ENCODE assay signal across 30 cellular contexts in genomic region chr2:140657657-140658056, GRCh38.
DNase-seq lines count a peak whose midpoint lies in the region; ATAC-seq and TF ChIP-seq lines count a peak whose summit lies in the region.
"Had no signal": no experiment of that assay in that cellular context is flagged by ENCODE, and none has a peak within 500 bp of the region (broad histone marks: within the 10 kb centered on the region; RNA-seq: fewer than 3 reads in every experiment).

No MANE protein-coding gene starts in this region.

- H3K27me3 ChIP-seq in adipocyte (replicated peaks; ENCODE audit: control insufficient read depth, insufficient read depth, low read length) (no peaks in the 10 kb centered on the region), right cardiac atrium (ENCODE audit: control insufficient read depth, insufficient read depth) (no peaks in the 10 kb centered on the region)
- H3K27me3 ChIP-seq: adrenal gland, esophagus muscularis mucosa, neutrophil, vagina had no signal

- H3K27ac ChIP-seq in 22Rv1 (peak overlapping the region; percentile 69), right cardiac atrium (ENCODE audit: low read length) (no peak overlapping the region)
- H3K27ac ChIP-seq: adrenal gland, coronary artery, esophagus muscularis mucosa, left ventricle myocardium inferior, neutrophil, RWPE1, skin epidermis, vagina had no signal

- H3K36me3 ChIP-seq in adipocyte (ENCODE audit: control insufficient read depth, insufficient read depth, low read length, severe bottlenecking): no peaks in the 10 kb centered on the region
- H3K36me3 ChIP-seq: adrenal gland, esophagus muscularis mucosa, left ventricle myocardium inferior, neutrophil, vagina had no signal

- H3K27me3 Mint-ChIP-seq in mesothelial cell of epicardium (ENCODE audit: low read depth): no peaks in the 10 kb centered on the region
- no peaks in the 10 kb centered on the region for H3K27me3 Mint-ChIP-seq in activated CD4-positive, alpha-beta memory T cell treated with anti-CD3 and anti-CD28 coated beads for 36 hours
- H3K27me3 Mint-ChIP-seq: activated CD4-positive, alpha-beta T cell treated with anti-CD3 and anti-CD28 coated beads, Interleukin-2, amount 10 ng/mL, durations not matched to agents 24 days and 14 days; naive B cell; stimulated activated naive CD8-positive, alpha-beta T cell treated with anti-CD3 and anti-CD28 coated beads, Interleukin-15, amount 100 ng/mL, for 72 hours had no signal

- H3K27ac Mint-ChIP-seq in mesothelial cell of epicardium: no peak overlapping the region
- no peak overlapping the region for H3K27ac Mint-ChIP-seq in activated CD4-positive, alpha-beta memory T cell treated with anti-CD3 and anti-CD28 coated beads for 36 hours
- H3K27ac Mint-ChIP-seq: activated CD4-positive, alpha-beta T cell treated with anti-CD3 and anti-CD28 coated beads, Interleukin-2, amount 10 ng/mL, durations not matched to agents 24 days and 14 days; endodermal cell; immature natural killer cell; naive B cell; stimulated activated naive CD8-positive, alpha-beta T cell treated with anti-CD3 and anti-CD28 coated beads, Interleukin-15, amount 100 ng/mL, for 72 hours; T-helper 2 cell treated with Interferon-gamma antibody and Interleukin-4, amounts not matched to agents 5 μg/mL and 100 μg/mL, for 36 hours had no signal

- H3K4me1 Mint-ChIP-seq in mesothelial cell of epicardium: peaks cover 14% of the 10 kb centered on the region
- H3K4me1 Mint-ChIP-seq in activated CD4-positive, alpha-beta memory T cell treated with anti-CD3 and anti-CD28 coated beads for 36 hours (ENCODE audit: low read depth): no peaks in the 10 kb centered on the region
- H3K4me1 Mint-ChIP-seq: activated CD4-positive, alpha-beta T cell treated with anti-CD3 and anti-CD28 coated beads, Interleukin-2, amount 10 ng/mL, durations not matched to agents 24 days and 14 days; endodermal cell; immature natural killer cell; naive B cell; stimulated activated naive CD8-positive, alpha-beta T cell treated with anti-CD3 and anti-CD28 coated beads, Interleukin-15, amount 100 ng/mL, for 72 hours had no signal

- H3K9ac ChIP-seq in adipocyte (ENCODE audit: low read length): no peak overlapping the region

- H3K9me3 Mint-ChIP-seq in mesothelial cell of epicardium: peaks cover 4% of the 10 kb centered on the region
- H3K9me3 Mint-ChIP-seq in activated CD4-positive, alpha-beta memory T cell treated with anti-CD3 and anti-CD28 coated beads for 36 hours: peaks cover 7% of the 10 kb centered on the region
- H3K9me3 Mint-ChIP-seq: activated CD4-positive, alpha-beta T cell treated with anti-CD3 and anti-CD28 coated beads, Interleukin-2, amount 10 ng/mL, durations not matched to agents 24 days and 14 days; endodermal cell; stimulated activated naive CD8-positive, alpha-beta T cell treated with anti-CD3 and anti-CD28 coated beads, Interleukin-15, amount 100 ng/mL, for 72 hours had no signal

- no peaks in the 10 kb centered on the region for H3K36me3 Mint-ChIP-seq in mesothelial cell of epicardium
- no peaks in the 10 kb centered on the region for H3K36me3 Mint-ChIP-seq in activated CD4-positive, alpha-beta memory T cell treated with anti-CD3 and anti-CD28 coated beads for 36 hours
- H3K36me3 Mint-ChIP-seq: immature natural killer cell, naive B cell had no signal

- DNase-seq in NCI-H460 (ENCODE audit: extremely low read depth, low read depth) (peak; percentile 24), adipocyte (ENCODE audit: low read depth) (peak; percentile 51), fibroblast of pulmonary artery (ENCODE audit: low read depth) (peak; percentile 66), right cardiac atrium (no peak), mesothelial cell of epicardium (ENCODE audit: low spot score in 2 of 2, unreplicated experiment in 2 of 2) (no peak), NCI-H1417 treated with DMSO at 0.1 percent for 48 hours (lab: John Stamatoyannopoulos, UW) (no peak)
- DNase-seq in activated CD4-positive, alpha-beta memory T cell treated with anti-CD3 and anti-CD28 coated beads for 36 hours: no peak
- DNase-seq: activated CD4-positive, alpha-beta T cell treated with anti-CD3 and anti-CD28 coated beads, Interleukin-2, amount 10 ng/mL, durations not matched to agents 24 days and 14 days; activated naive CD4-positive, alpha-beta T cell; activated T-cell treated with anti-CD3 and anti-CD28 coated beads, Interleukin-2, amount 50 U/mL, for 4 hours; adrenal gland; endodermal cell; GDM1; hypothalamus; immature natural killer cell; left ventricle myocardium inferior; naive B cell; NCI-H1048; NCI-H1694 treated with DMSO at 0.1 percent for 48 hours; NCI-H526 treated with DMSO at 0.1 percent for 48 hours; stimulated activated CD8-positive, alpha-beta memory T cell treated with anti-CD3 and anti-CD28 coated beads, Interleukin-4, amount 100 ng/mL, for 48 hours; stimulated activated naive CD8-positive, alpha-beta T cell treated with anti-CD3 and anti-CD28 coated beads, Interleukin-15, amount 100 ng/mL, for 72 hours had no signal

- ATAC-seq in right cardiac atrium: no peak
- ATAC-seq: activated T-cell treated with anti-CD3 and anti-CD28 coated beads, Interleukin-2, amount 50 U/mL, for 4 hours; stimulated activated naive CD8-positive, alpha-beta T cell treated with anti-CD3 and anti-CD28 coated beads, Interleukin-15, amount 100 ng/mL, for 72 hours had no signal

- H3K4me3 ChIP-seq in adipocyte (ENCODE audit: low read length) (no peak overlapping the region), fibroblast of pulmonary artery (replicated peaks; ENCODE audit: low read depth, low read length) (no peak overlapping the region), right cardiac atrium (ENCODE audit: low read length) (no peak overlapping the region)
- H3K4me3 ChIP-seq: adrenal gland, coronary artery, esophagus muscularis mucosa, left ventricle myocardium inferior, skin epidermis, vagina had no signal

- 63% methylated on average over 2 of the region's 2 CpGs for WGBS in right cardiac atrium

- intact Hi-C loops in right cardiac atrium (cut with DNase I): no loop called here
- intact Hi-C loops in activated CD4-positive, alpha-beta memory T cell treated with anti-CD3 and anti-CD28 coated beads for 36 hours (cut with micrococcal nuclease): no loop called here

- H3K4me3 Mint-ChIP-seq in mesothelial cell of epicardium: no peak overlapping the region
- no peak overlapping the region for H3K4me3 Mint-ChIP-seq in activated CD4-positive, alpha-beta memory T cell treated with anti-CD3 and anti-CD28 coated beads for 36 hours
- H3K4me3 Mint-ChIP-seq: activated CD4-positive, alpha-beta T cell treated with anti-CD3 and anti-CD28 coated beads, Interleukin-2, amount 10 ng/mL, durations not matched to agents 24 days and 14 days; activated T-cell treated with anti-CD3 and anti-CD28 coated beads, Interleukin-2, amount 50 U/mL, for 4 hours; endodermal cell; immature natural killer cell; naive B cell; stimulated activated naive CD8-positive, alpha-beta T cell treated with anti-CD3 and anti-CD28 coated beads, Interleukin-15, amount 100 ng/mL, for 72 hours; T-helper 2 cell treated with Interferon-gamma antibody and Interleukin-4, amounts not matched to agents 5 μg/mL and 100 μg/mL, for 36 hours had no signal

- CTCF ChIA-PET in activated CD4-positive, alpha-beta memory T cell treated with anti-CD3 and anti-CD28 coated beads for 36 hours (lab: Charles Lee): no interaction called here

- TF ChIP-seq CTCF in 22Rv1 (IDR thresholded peaks at IDR 0.05) (no peak), fibroblast of pulmonary artery (IDR thresholded peaks at IDR 0.05; ENCODE audit: low read length, missing control alignments) (no peak), mesothelial cell of epicardium (IDR thresholded peaks at IDR 0.05; ENCODE audit: unreplicated experiment) (no peak)

- H3K9me3 ChIP-seq in adipocyte (ENCODE audit: control insufficient read depth, low read length): no peaks in the 10 kb centered on the region
- H3K9me3 ChIP-seq in right cardiac atrium (ENCODE audit: control insufficient read depth, low read length): no peaks in the 10 kb centered on the region
- H3K9me3 ChIP-seq: adrenal gland, esophagus muscularis mucosa, left ventricle myocardium inferior, neutrophil, vagina had no signal

- POLR2A ChIA-PET in activated CD4-positive, alpha-beta memory T cell treated with anti-CD3 and anti-CD28 coated beads for 36 hours (lab: Charles Lee): no interaction called here

- H3K4me1 ChIP-seq in adipocyte (ENCODE audit: control insufficient read depth, insufficient read depth, low read length): no peaks in the 10 kb centered on the region
- H3K4me1 ChIP-seq in right cardiac atrium (ENCODE audit: control insufficient read depth, insufficient read depth, low read length): no peaks in the 10 kb centered on the region
- H3K4me1 ChIP-seq: adrenal gland, esophagus muscularis mucosa, left ventricle myocardium inferior, vagina had no signal

Comparison
In these comparisons a context has a peak if more than half of its experiments do, and no peak if none do; other contexts are left out.
1. DNase-seq: peak in NCI-H460 (single experiment), adipocyte (single experiment) and fibroblast of pulmonary artery (single experiment); none in right cardiac atrium (0 of 3), mesothelial cell of epicardium (0 of 2), activated CD4-positive, alpha-beta memory T cell treated with anti-CD3 and anti-CD28 coated beads for 36 hours (single experiment) and NCI-H1417 treated with DMSO at 0.1 percent for 48 hours (single experiment).